In genomic region chr15:74768771-74769342, GRCh38 we compare ENCODE assay signal across 8 cellular contexts. TPM values are rescaled to one million over a fixed set of nuclear protein-coding genes. Genes with fewer than 3 reads are reported as not detected.
A peak's percentile ranks its signal among the peaks of the same experiment; 100 is the strongest.
DNase-seq lines count a peak whose midpoint lies in the region; ATAC-seq, FAIRE-seq and TF ChIP-seq lines count a peak whose summit lies in the region.

No MANE protein-coding gene starts in this region.

- peak; percentile 74 for FAIRE-seq in HTR-8/SVneo (lab: Jason Lieb, UNC)

- H3K27ac ChIP-seq in RWPE2 (ENCODE audit: poor library complexity, severe bottlenecking) (no peak overlapping the region), heart left ventricle (no peak overlapping the region)

- intact Hi-C loops in heart left ventricle (cut with DNase I) = loop anchor here (1.0 to 10.0 kb wide), 11 partner anchors 33 to 397 kb away; partner anchors contain the start of gene ARID3B (in 1 of the 10)

- ATAC-seq in RWPE2 (ENCODE audit: low read depth) = peak; percentile 59
- ATAC-seq in activated naive CD8-positive, alpha-beta T cell treated with anti-CD3 and anti-CD28 coated beads, Interleukin-2, amount 10 ng/mL, durations not matched to agents 7 days and 5 days (ENCODE audit: low read depth) = peak; percentile 29
- peak; percentile 38 to 65 (median 56) for ATAC-seq in heart left ventricle
- no peak for ATAC-seq in GM21786 (IDR thresholded peaks at IDR 0.05; ENCODE audit: unreplicated experiment)
- no peak for ATAC-seq in HG03469 (IDR thresholded peaks at IDR 0.05; ENCODE audit: unreplicated experiment)

- DNase-seq in DMS153 treated with DMSO at 0.1 percent for 48 hours (lab: John Stamatoyannopoulos, UW; ENCODE audit: unreplicated experiment) (peak; percentile 3), HTR-8/SVneo (ENCODE audit: insufficient read length, low spot score) (peak; percentile 77), RWPE2 (ENCODE audit: low spot score) (no peak), heart left ventricle (peak; percentile 57 to 83 (median 68)), retinal pigment epithelial cell (ENCODE audit: low read depth) (no peak)
- DNase-seq in activated naive CD8-positive, alpha-beta T cell treated with anti-CD3 and anti-CD28 coated beads, Interleukin-2, amount 10 ng/mL, durations not matched to agents 7 days and 5 days = peak; percentile 73

- no peaks in the 10 kb centered on the region for H3K9me3 Mint-ChIP-seq in activated naive CD8-positive, alpha-beta T cell treated with anti-CD3 and anti-CD28 coated beads, Interleukin-2, amount 10 ng/mL, durations not matched to agents 7 days and 5 days

- 3 to 5% (median 3%) methylated on average over 9 of the region's 9 CpGs for WGBS in heart left ventricle, 4 donors

- no peaks in the 10 kb centered on the region for H3K4me1 ChIP-seq in RWPE2 (ENCODE audit: insufficient read depth, poor library complexity, severe bottlenecking)
- H3K4me1 ChIP-seq in heart left ventricle = peaks cover 0 to 16% (median 3%) of the 10 kb centered on the region in 12 donors

- TF ChIP-seq CTCF in RWPE2 (IDR thresholded peaks at IDR 0.05; ENCODE audit: poor library complexity, severe bottlenecking) = peak; percentile 99
- TF ChIP-seq CTCF in heart left ventricle (IDR thresholded peaks at IDR 0.05) = peak; percentile 73 to 92 (median 84)
- TF ChIP-seq CTCF in retinal pigment epithelial cell (conservative IDR thresholded peaks at IDR 0.05; ENCODE audit: low read depth, low read length) = peak; percentile 72

- H3K36me3 Mint-ChIP-seq in activated naive CD8-positive, alpha-beta T cell treated with anti-CD3 and anti-CD28 coated beads, Interleukin-2, amount 10 ng/mL, durations not matched to agents 7 days and 5 days = no peaks in the 10 kb centered on the region

- H3K36me3 ChIP-seq in RWPE2 (ENCODE audit: low read depth) (no peaks in the 10 kb centered on the region), heart left ventricle (no peaks in the 10 kb centered on the region)

- peak overlapping the region; percentile 65 for H3K27ac Mint-ChIP-seq in activated naive CD8-positive, alpha-beta T cell treated with anti-CD3 and anti-CD28 coated beads, Interleukin-2, amount 10 ng/mL, durations not matched to agents 7 days and 5 days

- H3K27me3 ChIP-seq in RWPE2 (ENCODE audit: insufficient read depth, poor library complexity, severe bottlenecking) = no peaks in the 10 kb centered on the region
- H3K27me3 ChIP-seq in heart left ventricle = peaks cover 0 to 6% (median 0%) of the 10 kb centered on the region in 9 donors

- H3K4me3 Mint-ChIP-seq in activated naive CD8-positive, alpha-beta T cell treated with anti-CD3 and anti-CD28 coated beads, Interleukin-2, amount 10 ng/mL, durations not matched to agents 7 days and 5 days = peak overlapping the region; percentile 52

- H3K9me3 ChIP-seq in RWPE2 (ENCODE audit: severe bottlenecking) (no peaks in the 10 kb centered on the region), heart left ventricle (no peaks in the 10 kb centered on the region)

- no peaks in the 10 kb centered on the region for H3K27me3 Mint-ChIP-seq in activated naive CD8-positive, alpha-beta T cell treated with anti-CD3 and anti-CD28 coated beads, Interleukin-2, amount 10 ng/mL, durations not matched to agents 7 days and 5 days

- POLR2A ChIA-PET in activated naive CD8-positive, alpha-beta T cell treated with anti-CD3 and anti-CD28 coated beads, Interleukin-2, amount 10 ng/mL, durations not matched to agents 7 days and 5 days (lab: Charles Lee) = interaction anchor here (0.7 to 21.9 kb wide), 7 partner anchors 24 to 136 kb away, joined by 3 to 709 read pairs (median 6); partner anchors contain the start of genes CYP1A1 and EDC3

- TF ChIP-seq POLR2A in heart left ventricle (IDR thresholded peaks at IDR 0.05) = no peak

- H3K4me3 ChIP-seq in RWPE2 (ENCODE audit: severe bottlenecking) = no peak overlapping the region
- peak overlapping the region in 2 of 12 donors; percentile 20 to 27 for H3K4me3 ChIP-seq in heart left ventricle
- H3K4me3 ChIP-seq in retinal pigment epithelial cell (ENCODE audit: low read length) = no peak overlapping the region

- H3K4me1 Mint-ChIP-seq in activated naive CD8-positive, alpha-beta T cell treated with anti-CD3 and anti-CD28 coated beads, Interleukin-2, amount 10 ng/mL, durations not matched to agents 7 days and 5 days = peaks cover 12% of the 10 kb centered on the region

RNA-seq across cellular contexts. Expression of gene CSK, which starts 13.0 kb away (rescaled TPM):
- total RNA-seq in activated naive CD8-positive, alpha-beta T cell treated with anti-CD3 and anti-CD28 coated beads, Interleukin-2, amount 10 ng/mL, durations not matched to agents 7 days and 5 days = 100 to 1,000 TPM; 269 to 281 TPM
- total RNA-seq in heart left ventricle = 10 to 100 TPM; 19.1 to 66.7 (median 28.4) TPM
- 10 to 100 TPM; 23.9 to 24.7 TPM for polyA plus RNA-seq in heart left ventricle

RNA-seq across cellular contexts. Expression of gene CYP1A2, which starts 20.2 kb away (rescaled TPM):
- not detected for total RNA-seq in activated naive CD8-positive, alpha-beta T cell treated with anti-CD3 and anti-CD28 coated beads, Interleukin-2, amount 10 ng/mL, durations not matched to agents 7 days and 5 days
- not detected for total RNA-seq in heart left ventricle
- not detected for polyA plus RNA-seq in heart left ventricle

RNA-seq across cellular contexts. Expression of gene CYP1A1, which starts 43.5 kb away (rescaled TPM):
- total RNA-seq in activated naive CD8-positive, alpha-beta T cell treated with anti-CD3 and anti-CD28 coated beads, Interleukin-2, amount 10 ng/mL, durations not matched to agents 7 days and 5 days = 10 to 100 TPM; 12.0 to 12.4 TPM
- total RNA-seq in heart left ventricle = under 1 TPM in 6 of 9 donors, not detected in 3; 0.16 to 0.91 (median 0.34) TPM
- under 1 TPM; 0.08 to 0.38 TPM for polyA plus RNA-seq in heart left ventricle

RNA-seq across cellular contexts. Expression of gene LMAN1L, which starts 43.8 kb away (rescaled TPM):
- total RNA-seq in activated naive CD8-positive, alpha-beta T cell treated with anti-CD3 and anti-CD28 coated beads, Interleukin-2, amount 10 ng/mL, durations not matched to agents 7 days and 5 days = under 1 TPM; 0.36 to 0.37 TPM
- 10 to 100 TPM in 2 of 9 donors, 1 to 10 TPM in 5, under 1 TPM in 2; 0.19 to 16.3 (median 7.8) TPM for total RNA-seq in heart left ventricle
- 1 to 10 TPM in 1 of 2 donors, not detected in 1; 5.8 TPM for polyA plus RNA-seq in heart left ventricle

RNA-seq across cellular contexts. Expression of gene CPLX3, which starts 57.6 kb away (rescaled TPM):
- under 1 TPM; 0.17 to 0.28 TPM for total RNA-seq in activated naive CD8-positive, alpha-beta T cell treated with anti-CD3 and anti-CD28 coated beads, Interleukin-2, amount 10 ng/mL, durations not matched to agents 7 days and 5 days
- 1 to 10 TPM in 5 of 9 donors, under 1 TPM in 1, not detected in 3; 0.14 to 3.3 (median 2.0) TPM for total RNA-seq in heart left ventricle
- 1 to 10 TPM in 1 of 2 donors, under 1 TPM in 1; 0.06 to 1.5 TPM for polyA plus RNA-seq in heart left ventricle

Comparison
In these comparisons a context has a peak if more than half of its experiments do, and no peak if none do; other contexts are left out.
1. DNase-seq: peak in DMS153 treated with DMSO at 0.1 percent for 48 hours (single experiment), HTR-8/SVneo (single experiment), activated naive CD8-positive, alpha-beta T cell treated with anti-CD3 and anti-CD28 coated beads, Interleukin-2, amount 10 ng/mL, durations not matched to agents 7 days and 5 days (single experiment) and heart left ventricle (5 of 5); none in RWPE2 (single experiment) and retinal pigment epithelial cell (single experiment).
2. ATAC-seq: peak in RWPE2 (single experiment), activated naive CD8-positive, alpha-beta T cell treated with anti-CD3 and anti-CD28 coated beads, Interleukin-2, amount 10 ng/mL, durations not matched to agents 7 days and 5 days (single experiment) and heart left ventricle (4 of 4); none in GM21786 (single experiment) and HG03469 (single experiment).
3. RNA of gene CYP1A1, which starts 43.5 kb away (total RNA-seq): 12.0 to 12.4 TPM in activated naive CD8-positive, alpha-beta T cell treated with anti-CD3 and anti-CD28 coated beads, Interleukin-2, amount 10 ng/mL, durations not matched to agents 7 days and 5 days; 0.16 to 0.91 TPM in heart left ventricle; every median in the first group is over 4 times any median in the second.
4. Peak in every context shown above with its lines, with median percentiles within 50 percentile points of each other: CTCF ChIP-seq.